In genomic region chr15:101027273-101027901, GRCh38 we compare ENCODE assay signal across 15 cellular contexts.
DNase-seq lines count a peak whose midpoint lies in the region; ATAC-seq and TF ChIP-seq lines count a peak whose summit lies in the region.
"Had no signal": no experiment of that assay in that cellular context is flagged by ENCODE, and none has a peak within 500 bp of the region (broad histone marks: within the 10 kb centered on the region; RNA-seq: fewer than 3 reads in every experiment).

No MANE protein-coding gene starts in this region.

- H3K79me2 ChIP-seq in GM23338 (replicated peaks; ENCODE audit: insufficient read depth), result no peaks in the 10 kb centered on the region

- peak; percentile 3 for DNase-seq in BE2C
- DNase-seq in GM23338 (ENCODE audit: low spot score), result no peak
- DNase-seq in chondrocyte (ENCODE audit: low spot score), result peak; percentile 89
- DNase-seq in omental fat pad (ENCODE audit: low spot score), result peak; percentile 14
- no peak for DNase-seq in globus pallidus (ENCODE audit: low spot score)
- DNase-seq in DMS153 (lab: John Stamatoyannopoulos, UW), result no peak
- no peak for DNase-seq in T-helper 2 cell
- no peak for DNase-seq in CD1c-positive myeloid dendritic cell (ENCODE audit: extremely low spot score)
- DNase-seq: activated naive CD4-positive, alpha-beta T cell treated with anti-CD3 and anti-CD28 coated beads, Interleukin-2, amount 50 U/mL, for 16 hours; HFFc6; NCI-H1436 had no signal

- no peaks in the 10 kb centered on the region for H3F3A ChIP-seq in GM23338 (replicated peaks; ENCODE audit: low read depth)

- H3K27me3 ChIP-seq in BE2C, result no peaks in the 10 kb centered on the region
- H3K27me3 ChIP-seq in GM23338 (ENCODE audit: insufficient read depth), result no peaks in the 10 kb centered on the region
- H3K27me3 ChIP-seq: breast epithelium, SJSA1 had no signal

- no peak for ATAC-seq in GM23338
- ATAC-seq in omental fat pad (ENCODE audit: low FRiP score), result no peak
- ATAC-seq: gastroesophageal sphincter had no signal

- H3K27ac ChIP-seq in GM23338 (ENCODE audit: low read depth), result no peak overlapping the region
- H3K27ac ChIP-seq: breast epithelium, gastroesophageal sphincter, SJSA1 had no signal

- H2AFZ ChIP-seq in GM23338, result peak overlapping the region; percentile 38; the same call in 1 of the 2 replicates

- H3K36me3 Mint-ChIP-seq in GM23338 (ENCODE audit: low read depth), result no peaks in the 10 kb centered on the region
- peaks cover 9% of the 10 kb centered on the region for H3K36me3 Mint-ChIP-seq in chondrocyte (ENCODE audit: low read depth)

- H3K27me3 Mint-ChIP-seq in GM23338 (ENCODE audit: insufficient read depth, low read depth, poor library complexity), result peaks cover 10% of the 10 kb centered on the region
- no peaks in the 10 kb centered on the region for H3K27me3 Mint-ChIP-seq in chondrocyte (ENCODE audit: low read depth)
- H3K27me3 Mint-ChIP-seq: B cell had no signal

- H3K4me2 ChIP-seq in GM23338, result no peak overlapping the region

- H4K20me1 ChIP-seq in GM23338 (replicated peaks; ENCODE audit: insufficient read depth), result no peaks in the 10 kb centered on the region

- H3K27ac Mint-ChIP-seq in GM23338 (no peak overlapping the region), chondrocyte (ENCODE audit: unreplicated experiment) (no peak overlapping the region)
- H3K27ac Mint-ChIP-seq: B cell, HFFc6 had no signal

- no peaks in the 10 kb centered on the region for H3K9me3 ChIP-seq in BE2C
- H3K9me3 ChIP-seq: breast epithelium, gastroesophageal sphincter, SJSA1 had no signal

- H3K4me1 Mint-ChIP-seq in GM23338, result peaks cover 4% of the 10 kb centered on the region; the same call in 1 of the 3 replicates
- H3K4me1 Mint-ChIP-seq in chondrocyte (ENCODE audit: low read depth), result peaks cover 3% of the 10 kb centered on the region
- H3K4me1 Mint-ChIP-seq: B cell had no signal

- TF ChIP-seq CTCF in BE2C (IDR thresholded peaks at IDR 0.05; ENCODE audit: low read depth, low read length), result no peak
- TF ChIP-seq CTCF in GM23338 (conservative IDR thresholded peaks at IDR 0.05; ENCODE audit: low read depth in 2 of 2), result no peak
- TF ChIP-seq CTCF in chondrocyte (IDR thresholded peaks at IDR 0.05), result no peak
- no peak for TF ChIP-seq CTCF in omental fat pad (IDR thresholded peaks at IDR 0.05)

- H3K9me3 Mint-ChIP-seq in GM23338 (no peaks in the 10 kb centered on the region), chondrocyte (ENCODE audit: low read depth) (no peaks in the 10 kb centered on the region)
- H3K9me3 Mint-ChIP-seq: HFFc6 had no signal

- H3K9me2 ChIP-seq in GM23338 (ENCODE audit: insufficient read depth), result no peaks in the 10 kb centered on the region

- H3K4me3 ChIP-seq in BE2C (ENCODE audit: low read depth, low read length) (no peak overlapping the region), GM23338 (no peak overlapping the region)
- H3K4me3 ChIP-seq: breast epithelium, gastroesophageal sphincter, SJSA1 had no signal

- H3K36me3 ChIP-seq in BE2C, result no peaks in the 10 kb centered on the region
- no peaks in the 10 kb centered on the region for H3K36me3 ChIP-seq in GM23338 (ENCODE audit: insufficient read depth)
- H3K36me3 ChIP-seq: breast epithelium had no signal

- H3K4me1 ChIP-seq in BE2C (no peaks in the 10 kb centered on the region), GM23338 (ENCODE audit: insufficient read depth) (no peaks in the 10 kb centered on the region)
- H3K4me1 ChIP-seq: breast epithelium had no signal

- H3K4me3 Mint-ChIP-seq in GM23338 (no peak overlapping the region), chondrocyte (ENCODE audit: unreplicated experiment) (no peak overlapping the region)
- H3K4me3 Mint-ChIP-seq: B cell, HFFc6 had no signal

TF ChIP-seq in GM23338, 12 proteins besides CTCF, POLR2A, EP300 and RAD21:
- TF ChIP-seq ZNF114 (CRISPR knock-in tag; IDR thresholded peaks at IDR 0.05) (no peak), CREB1 (CRISPR knock-in tag; IDR thresholded peaks at IDR 0.05; ENCODE audit: low read depth) (no peak), NANOG (IDR thresholded peaks at IDR 0.05; ENCODE audit: borderline replicate concordance) (no peak), ZNF331 (CRISPR knock-in tag; IDR thresholded peaks at IDR 0.05; ENCODE audit: low read depth) (no peak), POLR2AphosphoS5 (IDR thresholded peaks at IDR 0.05; ENCODE audit: low read depth) (no peak), ZNF462 (CRISPR knock-in tag; IDR thresholded peaks at IDR 0.05) (no peak)
- TF ChIP-seq, protein P1, sequence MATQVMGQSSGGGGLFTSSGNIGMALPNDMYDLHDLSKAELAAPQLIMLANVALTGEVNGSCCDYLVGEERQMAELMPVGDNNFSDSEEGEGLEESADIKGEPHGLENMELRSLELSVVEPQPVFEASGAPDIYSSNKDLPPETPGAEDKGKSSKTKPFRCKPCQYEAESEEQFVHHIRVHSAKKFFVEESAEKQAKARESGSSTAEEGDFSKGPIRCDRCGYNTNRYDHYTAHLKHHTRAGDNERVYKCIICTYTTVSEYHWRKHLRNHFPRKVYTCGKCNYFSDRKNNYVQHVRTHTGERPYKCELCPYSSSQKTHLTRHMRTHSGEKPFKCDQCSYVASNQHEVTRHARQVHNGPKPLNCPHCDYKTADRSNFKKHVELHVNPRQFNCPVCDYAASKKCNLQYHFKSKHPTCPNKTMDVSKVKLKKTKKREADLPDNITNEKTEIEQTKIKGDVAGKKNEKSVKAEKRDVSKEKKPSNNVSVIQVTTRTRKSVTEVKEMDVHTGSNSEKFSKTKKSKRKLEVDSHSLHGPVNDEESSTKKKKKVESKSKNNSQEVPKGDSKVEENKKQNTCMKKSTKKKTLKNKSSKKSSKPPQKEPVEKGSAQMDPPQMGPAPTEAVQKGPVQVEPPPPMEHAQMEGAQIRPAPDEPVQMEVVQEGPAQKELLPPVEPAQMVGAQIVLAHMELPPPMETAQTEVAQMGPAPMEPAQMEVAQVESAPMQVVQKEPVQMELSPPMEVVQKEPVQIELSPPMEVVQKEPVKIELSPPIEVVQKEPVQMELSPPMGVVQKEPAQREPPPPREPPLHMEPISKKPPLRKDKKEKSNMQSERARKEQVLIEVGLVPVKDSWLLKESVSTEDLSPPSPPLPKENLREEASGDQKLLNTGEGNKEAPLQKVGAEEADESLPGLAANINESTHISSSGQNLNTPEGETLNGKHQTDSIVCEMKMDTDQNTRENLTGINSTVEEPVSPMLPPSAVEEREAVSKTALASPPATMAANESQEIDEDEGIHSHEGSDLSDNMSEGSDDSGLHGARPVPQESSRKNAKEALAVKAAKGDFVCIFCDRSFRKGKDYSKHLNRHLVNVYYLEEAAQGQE (IDR thresholded peaks at IDR 0.05; ENCODE audit: unreplicated experiment), result no peak

Comparison
In these comparisons a context has a peak if more than half of its experiments do, and no peak if none do; other contexts are left out.
1. DNase-seq: peak in BE2C (single experiment), chondrocyte (single experiment) and omental fat pad (single experiment); none in GM23338 (single experiment), globus pallidus (single experiment), DMS153 (single experiment), T-helper 2 cell (0 of 5) and CD1c-positive myeloid dendritic cell (single experiment).